In the genomic region with DNA sequence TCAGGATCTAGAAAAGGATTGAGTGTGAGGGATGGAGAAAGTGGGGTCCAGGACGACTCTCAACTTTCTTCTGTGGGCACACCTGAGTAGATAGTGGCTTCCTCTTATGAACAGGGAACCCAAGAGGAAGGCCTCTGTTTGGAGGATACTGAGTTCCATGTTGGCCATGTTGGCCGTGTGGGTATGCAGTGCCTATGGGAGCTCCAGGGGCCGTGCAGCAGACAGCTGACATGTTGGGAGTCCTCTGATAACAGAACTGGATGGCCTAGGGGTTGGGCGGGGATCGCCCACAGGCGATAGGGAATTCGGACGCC, we compare ENCODE assay signal across 9 cellular contexts. TPM values are rescaled to one million over a fixed set of nuclear protein-coding genes. Genes with fewer than 3 reads are reported as not detected.
A peak's percentile ranks its signal among the peaks of the same experiment; 100 is the strongest.
DNase-seq lines count a peak whose midpoint lies in the region; ATAC-seq, FAIRE-seq and TF ChIP-seq lines count a peak whose summit lies in the region.
"Had no signal": no experiment of that assay in that cellular context is flagged by ENCODE, and none has a peak within 500 bp of the region (broad histone marks: within the 10 kb centered on the region; RNA-seq: fewer than 3 reads in every experiment).

No MANE protein-coding gene starts in this region.

- in situ Hi-C loops in K562 (cut with MboI) = no loop called here

- TSS peak; percentile 87 for BruUV-seq in K562 (replicated peaks; lab: Mats Ljungman, UMichigan)

- peaks cover 4% of the 10 kb centered on the region; the same call in 1 of the 2 replicates for H4K20me1 ChIP-seq in K562 (replicated peaks; ENCODE audit: control insufficient read depth, insufficient read depth, low read length)

- peak; percentile 17 for ATAC-seq in HG03342 (IDR thresholded peaks at IDR 0.05; ENCODE audit: unreplicated experiment)
- ATAC-seq in K562 = no peak
- no peak for ATAC-seq in HG02763 (IDR thresholded peaks at IDR 0.05; ENCODE audit: unreplicated experiment)

- peaks cover 4% of the 10 kb centered on the region for H3K9me1 ChIP-seq in K562 (ENCODE audit: control insufficient read depth, insufficient read depth, low read length)

- peak overlapping the region; percentile 90 for H3K27ac ChIP-seq in K562 (ENCODE audit: extremely low read depth, low read depth, low read length)
- H3K27ac ChIP-seq in mesodermal cell (ENCODE audit: low read depth, low read length, severe bottlenecking) = peak overlapping the region; percentile 99

- intact Hi-C loops in K562 (cut with micrococcal nuclease) = loop anchor here (10.0 kb wide), 1 partner anchor 174 kb away; the partner anchor contains the start of genes BTBD19, DYNLT4 and PLK3

- peak overlapping the region; percentile 76 for H3K4me2 ChIP-seq in K562 (ENCODE audit: insufficient read depth, low read length)

- no peak for FAIRE-seq in K562 (lab: Jason Lieb, UNC)

- TF ChIP-seq RAD21 in K562 (CRISPR knock-in tag; conservative IDR thresholded peaks at IDR 0.05 in 1 of 2, IDR thresholded peaks at IDR 0.05 in 1 of 2) = no peak

- peaks cover 35% of the 10 kb centered on the region for H3K36me3 ChIP-seq in K562 (ENCODE audit: control insufficient read depth, insufficient read depth, low read length)
- H3K36me3 ChIP-seq in mesodermal cell (ENCODE audit: control insufficient read depth, insufficient read depth, low read length) = peaks cover 31% of the 10 kb centered on the region

- no peak for TF ChIP-seq POLR2A in K562 (conservative IDR thresholded peaks at IDR 0.05)

- 5% methylated on average over 8 of the region's 8 CpGs for WGBS in K562 (ENCODE audit: insufficient coverage, low coverage, missing lambda C conversion rate)
- WGBS in mesodermal cell (ENCODE audit: insufficient coverage in 2 of 2), 2 experiments = 36 to 43% methylated on average over 8 of the region's 8 CpGs

- TF ChIP-seq CTCF in GM12875 (IDR thresholded peaks at IDR 0.05; ENCODE audit: borderline replicate concordance, insufficient read depth, low read depth, low read length) (no peak), K562 (IDR thresholded peaks at IDR 0.05 in 2 of 3, conservative IDR thresholded peaks at IDR 0.05 in 1 of 3; ENCODE audit: insufficient read depth in 2 of 3, low read depth in 1 of 3, low read length in 3 of 3) (no peak)

- H3K27me3 ChIP-seq in K562 (ENCODE audit: control insufficient read depth in 2 of 2, insufficient read depth in 2 of 2, low read length in 2 of 2) = no peaks in the 10 kb centered on the region

- TF ChIP-seq EP300 in K562 (IDR thresholded peaks at IDR 0.05; ENCODE audit: low read length) = no peak

- peaks cover 31% of the 10 kb centered on the region for H3K79me2 ChIP-seq in K562 (ENCODE audit: control insufficient read depth, insufficient read depth, low read length)

- DNase-seq in K562 (ENCODE audit: extremely low read depth in 1 of 4, low spot score in 3 of 4) (no peak), DMS153 (lab: John Stamatoyannopoulos, UW) (no peak), NCI-H345 treated with DMSO at 0.1 percent for 48 hours (lab: John Stamatoyannopoulos, UW; ENCODE audit: unreplicated experiment) (no peak)
- DNase-seq in activated CD4-positive, alpha-beta T cell treated with anti-CD3 and anti-CD28 coated beads, Interleukin-2, amount 50 U/mL, for 4 hours = no peak

- H3K9me3 ChIP-seq in K562 (replicated peaks; ENCODE audit: control insufficient read depth, insufficient read depth, low read depth, low read length) (no peaks in the 10 kb centered on the region), mesodermal cell (ENCODE audit: control insufficient read depth, low read length) (no peaks in the 10 kb centered on the region)

- H3K4me1 ChIP-seq in K562 (replicated peaks in 1 of 2; ENCODE audit: control insufficient read depth in 2 of 2, insufficient read depth in 2 of 2, low read length in 2 of 2) (peaks cover 43 to 54% of the 10 kb centered on the region in 2 experiments; a peak in 4 of 5 replicates), mesodermal cell (ENCODE audit: control insufficient read depth, insufficient read depth, low read length, poor library complexity, severe bottlenecking) (peaks cover 3% of the 10 kb centered on the region)

- peak overlapping the region; percentile 73 for H3K4me3 ChIP-seq in GM12875 (ENCODE audit: low read depth, low read length)
- peak overlapping the region; percentile 78 for H3K4me3 ChIP-seq in K562
- peak overlapping the region; percentile 63 for H3K4me3 ChIP-seq in mesodermal cell (ENCODE audit: extremely low read depth, insufficient read depth, low read length, poor library complexity, severe bottlenecking)

- CTCF ChIA-PET in K562 (lab: Yijun Ruan, JAX; ENCODE audit: low intra/inter-chr PET ratio) = no interaction called here

- POLR2A ChIA-PET in K562 (lab: Yijun Ruan, JAX) = interaction anchor here (0.6 to 21.3 kb wide), 19 partner anchors 12 to 1784 kb away, joined by 3 to 328 read pairs (median 4); partner anchors contain the start of genes ARMH1, RPS8 and TMEM53

- H2AFZ ChIP-seq in K562 (ENCODE audit: low read depth, low read length) = peak overlapping the region; percentile 82

- H3K9ac ChIP-seq in K562 (ENCODE audit: insufficient read depth in 1 of 2, low read depth in 2 of 2, low read length in 2 of 2) = peak overlapping the region; percentile 83 to 92

TF ChIP-seq in K562, 482 proteins besides CTCF, POLR2A, EP300 and RAD21 (continues in another document):
- TF ChIP-seq SRSF3 (IDR thresholded peaks at IDR 0.05; ENCODE audit: insufficient read depth, low read length) = 0 out of 2 replicates have a peak, but pooled peaks have one; percentile 71
- TF ChIP-seq, protein P1, sequence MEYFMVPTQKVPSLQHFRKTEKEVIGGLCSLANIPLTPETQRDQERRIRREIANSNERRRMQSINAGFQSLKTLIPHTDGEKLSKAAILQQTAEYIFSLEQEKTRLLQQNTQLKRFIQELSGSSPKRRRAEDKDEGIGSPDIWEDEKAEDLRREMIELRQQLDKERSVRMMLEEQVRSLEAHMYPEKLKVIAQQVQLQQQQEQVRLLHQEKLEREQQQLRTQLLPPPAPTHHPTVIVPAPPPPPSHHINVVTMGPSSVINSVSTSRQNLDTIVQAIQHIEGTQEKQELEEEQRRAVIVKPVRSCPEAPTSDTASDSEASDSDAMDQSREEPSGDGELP (CRISPR knock-in tag; IDR thresholded peaks at IDR 0.05; ENCODE audit: borderline replicate concordance) = peak; percentile 87
- TF ChIP-seq SIRT6 (IDR thresholded peaks at IDR 0.05; ENCODE audit: low read depth, low read length) = peak; percentile 56
- TF ChIP-seq ZNF24 (IDR thresholded peaks at IDR 0.05) = no peak
- no peak for TF ChIP-seq JUN (IDR thresholded peaks at IDR 0.05; ENCODE audit: borderline replicate concordance, low read depth, low read length)
- 0 out of 2 replicates have a peak, but pooled peaks have one; percentile 49 for TF ChIP-seq JUN (CRISPR knock-in tag; IDR thresholded peaks at IDR 0.05; ENCODE audit: borderline replicate concordance)
- TF ChIP-seq PCBP2 (IDR thresholded peaks at IDR 0.05; ENCODE audit: low read depth, low read length, poor library complexity, severe bottlenecking) = no peak
- 0 out of 2 replicates have a peak, but pooled peaks have one; percentile 49 for TF ChIP-seq ZNF644 (tag; IDR thresholded peaks at IDR 0.05; ENCODE audit: low read depth)
- TF ChIP-seq FUS (optimal IDR thresholded peaks at IDR 0.05; ENCODE audit: low read depth, low read length) = no peak

RNA-seq across cellular contexts. Expression of gene TMEM53, which starts 43.0 kb away (rescaled TPM):
- 2.3 and 4.2 TPM in 2 replicates for total RNA-seq in K562 (2011; cell fraction: chromatin; rRNA removed; ENCODE audit: low replicate concordance)
- total RNA-seq in K562 (2011; cell fraction: nucleolus; rRNA removed) = 4.0 and 4.1 TPM in 2 replicates
- 3.8 and 5.0 TPM in 2 replicates for total RNA-seq in K562 (2011; cell fraction: nucleoplasm; rRNA removed)
- 2.0 and 4.7 TPM in 2 replicates for total RNA-seq in K562 (2014; rRNA removed)
- 0.45 and 1.3 TPM in 2 replicates for total RNA-seq in K562 (2014; rRNA removed; fragmentation: Illumina TruSeq; extraction: Trizol)
- total RNA-seq in K562 (2015; rRNA removed; fragmentation: Illumina TruSeq; extraction: Trizol) = 1.8 and 2.1 TPM in 2 replicates
- total RNA-seq in K562 (2021) = 3.1 and 3.7 TPM in 2 replicates
- polyA plus RNA-seq in K562 (2011; rRNA removed) = 3.0 and 4.1 TPM in 2 replicates
- polyA plus RNA-seq in K562 (2011; cell fraction: cytosol; rRNA removed) = 7.2 and 14.8 TPM in 2 replicates
- 2.6 and 2.7 TPM in 2 replicates for polyA plus RNA-seq in K562 (2011; cell fraction: nucleus; rRNA removed)
- polyA plus RNA-seq in K562 (2012) = 5.6 and 6.7 TPM in 2 replicates
- polyA plus RNA-seq in K562 (2014; fragmentation: Illumina TruSeq; extraction: Trizol) = 3.3 and 3.4 TPM in 2 replicates
- 1 to 10 TPM in 1 of 2 experiments, under 1 TPM in 1; 0.23 to 1.9 TPM for polyA plus RNA-seq in K562 (2014; fragmentation: Nextera tagmentation; extraction: Ambion mirVana)
- polyA plus RNA-seq in K562 (2014; rRNA removed) = 3.7 and 5.0 TPM in 2 replicates
- 2.1 and 2.7 TPM in 2 replicates for polyA minus RNA-seq in K562 (2011; rRNA and poly(A)+ RNA removed)
- polyA minus RNA-seq in K562 (2011; cell fraction: cytosol; rRNA and poly(A)+ RNA removed) = 2.1 and 4.9 TPM in 2 replicates
- polyA minus RNA-seq in K562 (2011; cell fraction: nucleus; rRNA and poly(A)+ RNA removed) = 0.54 and 0.78 TPM in 2 replicates
- 9.3 TPM for polyA plus RNA-seq in mesodermal cell (2013, experiment 1 of 2)
- polyA plus RNA-seq in mesodermal cell (2013, experiment 2 of 2) = 9.7 TPM

RNA-seq across cellular contexts. Expression of gene ARMH1, which starts 43.2 kb away (rescaled TPM):
- 0.28 TPM in 1 of 2 replicates, not detected in the other for total RNA-seq in K562 (2011; cell fraction: chromatin; rRNA removed; ENCODE audit: low replicate concordance)
- not detected in 2 replicates for total RNA-seq in K562 (2011; cell fraction: nucleolus; rRNA removed)
- not detected in 2 replicates for total RNA-seq in K562 (2011; cell fraction: nucleoplasm; rRNA removed)
- total RNA-seq in K562 (2014; rRNA removed) (not detected in 2 replicates), K562 (2014; rRNA removed; fragmentation: Illumina TruSeq; extraction: Trizol) (not detected in 2 replicates), K562 (2015; rRNA removed; fragmentation: Illumina TruSeq; extraction: Trizol) (not detected in 2 replicates), K562 (2021) (0.49 TPM in 1 of 2 replicates, not detected in the other)
- polyA plus RNA-seq in K562 (2011; rRNA removed) (0.37 TPM in 1 of 2 replicates, not detected in the other), K562 (2014; fragmentation: Illumina TruSeq; extraction: Trizol) (not detected in 2 replicates), K562 (2014; fragmentation: Nextera tagmentation; extraction: Ambion mirVana) (not detected), K562 (2014; rRNA removed) (0.41 TPM in 1 of 2 replicates, not detected in the other)
- polyA plus RNA-seq in K562 (2011; cell fraction: cytosol; rRNA removed) = 0.07 and 0.72 TPM in 2 replicates
- polyA plus RNA-seq in K562 (2011; cell fraction: nucleus; rRNA removed) = 2.1 and 3.0 TPM in 2 replicates
- not detected in 2 replicates for polyA plus RNA-seq in K562 (2012)
- not detected in 2 replicates for polyA minus RNA-seq in K562 (2011; rRNA and poly(A)+ RNA removed)
- not detected in 2 replicates for polyA minus RNA-seq in K562 (2011; cell fraction: cytosol; rRNA and poly(A)+ RNA removed)
- polyA minus RNA-seq in K562 (2011; cell fraction: nucleus; rRNA and poly(A)+ RNA removed) = not detected in 2 replicates
- polyA plus RNA-seq in mesodermal cell (2013, experiment 1 of 2) = 3.6 TPM
- polyA plus RNA-seq in mesodermal cell (2013, experiment 2 of 2) = 1.3 TPM
- total RNA-seq: RPMI7951 had no signal
